21 cellular contexts compared by ENCODE assay signal in the genomic region with DNA sequence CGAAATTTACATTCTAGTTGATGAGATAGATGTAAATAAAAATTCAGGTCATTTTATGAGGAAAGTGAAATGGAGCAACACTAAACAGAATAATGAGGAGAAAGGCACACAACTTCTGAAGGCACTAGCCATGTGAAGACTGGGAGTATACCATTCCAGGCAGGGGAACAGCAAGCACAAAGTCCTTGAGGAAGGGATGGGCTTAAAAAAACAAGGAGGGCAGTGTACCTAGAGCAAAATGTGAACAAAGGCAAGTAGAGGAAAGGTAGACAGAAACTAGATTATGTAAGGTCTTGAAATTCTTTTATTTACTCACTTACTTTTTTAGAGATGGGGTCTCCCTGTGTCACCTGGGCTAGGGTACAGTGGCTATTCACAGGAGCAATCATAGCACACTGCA.
"Had no signal": no experiment of that assay in that cellular context is flagged by ENCODE, and none has a peak within 500 bp of the region (broad histone marks: within the 10 kb centered on the region; RNA-seq: fewer than 3 reads in every experiment).

No MANE protein-coding gene starts in this region.

- H3K4me1 ChIP-seq: foreskin keratinocyte, lower lobe of right lung, psoas muscle had no signal

- H3K4me1 Mint-ChIP-seq: immature natural killer cell, memory B cell had no signal

- H3K27ac ChIP-seq: coronary artery, foreskin keratinocyte, left ventricle myocardium inferior, lower lobe of right lung, psoas muscle had no signal

- H3K27me3 ChIP-seq: foreskin keratinocyte had no signal

- H3K27me3 Mint-ChIP-seq: memory B cell, naive B cell, type B pancreatic cell had no signal

- ATAC-seq: foreskin keratinocyte, lower lobe of right lung, psoas muscle, sciatic nerve had no signal

- H3K4me3 ChIP-seq: coronary artery, left ventricle myocardium inferior, lower lobe of right lung, psoas muscle had no signal

- H3K36me3 Mint-ChIP-seq: immature natural killer cell, mesothelial cell of epicardium, naive B cell, type B pancreatic cell had no signal

- H3K36me3 ChIP-seq: left ventricle myocardium inferior, lower lobe of right lung had no signal

- H3K9me3 Mint-ChIP-seq: endodermal cell, immature natural killer cell, memory B cell, mesothelial cell of epicardium, naive B cell, nephron, type B pancreatic cell had no signal

- H3K27ac Mint-ChIP-seq: endodermal cell, memory B cell, mesothelial cell of epicardium, naive B cell, nephron, type B pancreatic cell had no signal

- DNase-seq: effector CD4-positive, alpha-beta T cell; endodermal cell; erythroblast; foreskin keratinocyte; immature natural killer cell; left ventricle myocardium inferior; lower lobe of right lung; naive B cell; psoas muscle; retina; stimulated activated CD4-positive, alpha-beta T cell treated with anti-CD3 and anti-CD28 coated beads, Interleukin-2, amount 100 ng/mL, for 24 hours; stimulated activated naive CD4-positive, alpha-beta T cell had no signal

- H3K4me3 Mint-ChIP-seq: endodermal cell, immature natural killer cell, memory B cell, mesothelial cell of epicardium, naive B cell, nephron, type B pancreatic cell had no signal

- H3K9me3 ChIP-seq: left ventricle myocardium inferior, lower lobe of right lung, psoas muscle had no signal

- FAIRE-seq: endothelial cell of umbilical vein, keratinocyte, urothelium cell line had no signal
